In the genomic region with DNA sequence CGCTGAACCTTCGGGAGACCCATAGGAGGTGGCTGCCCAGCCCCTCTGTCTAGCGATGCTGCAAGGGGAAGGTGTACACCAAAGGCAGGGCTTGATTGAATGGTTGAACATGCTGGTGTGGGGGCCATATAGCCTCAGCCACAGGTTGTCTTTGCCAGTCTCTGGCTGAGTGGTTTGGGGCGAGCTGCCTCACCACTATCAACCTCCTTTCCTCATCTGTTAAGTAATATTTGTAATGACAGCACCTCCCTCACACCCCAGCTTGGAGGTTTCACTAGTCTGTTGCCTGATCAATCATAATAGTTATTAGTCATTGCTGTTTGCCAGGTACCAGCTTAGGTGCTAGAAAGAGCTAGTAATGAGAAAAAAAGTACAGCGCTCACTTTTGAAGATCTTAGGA, we compare ENCODE assay signal across 22 cellular contexts. TPM values are rescaled to one million over a fixed set of nuclear protein-coding genes. Genes with fewer than 3 reads are reported as not detected.
DNase-seq lines count a peak whose midpoint lies in the region; ATAC-seq and TF ChIP-seq lines count a peak whose summit lies in the region.
"Had no signal": no experiment of that assay in that cellular context is flagged by ENCODE, and none has a peak within 500 bp of the region (broad histone marks: within the 10 kb centered on the region; RNA-seq: fewer than 3 reads in every experiment).

No MANE protein-coding gene starts in this region.

- no peak overlapping the region for H3K4me3 Mint-ChIP-seq in activated CD8-positive, alpha-beta memory T cell treated with anti-CD3 and anti-CD28 coated beads, Interleukin-2, amount 10 ng/mL, durations not matched to agents 7 days and 5 days
- H3K4me3 Mint-ChIP-seq in endothelial cell (ENCODE audit: unreplicated experiment) = no peak overlapping the region
- H3K4me3 Mint-ChIP-seq in stimulated activated naive CD8-positive, alpha-beta T cell treated with anti-CD3 and anti-CD28 coated beads, Interleukin-15, Interleukin-2, amounts not matched to agents 100 ng/mL and 50 ng/mL, for 24 hours = no peak overlapping the region
- H3K4me3 Mint-ChIP-seq: GM23338 had no signal

- H3K4me1 Mint-ChIP-seq in activated CD8-positive, alpha-beta memory T cell treated with anti-CD3 and anti-CD28 coated beads, Interleukin-2, amount 10 ng/mL, durations not matched to agents 7 days and 5 days = peaks cover 58% of the 10 kb centered on the region
- peaks cover 27% of the 10 kb centered on the region for H3K4me1 Mint-ChIP-seq in endothelial cell (ENCODE audit: unreplicated experiment)
- peaks cover 86% of the 10 kb centered on the region for H3K4me1 Mint-ChIP-seq in stimulated activated naive CD8-positive, alpha-beta T cell treated with anti-CD3 and anti-CD28 coated beads, Interleukin-15, Interleukin-2, amounts not matched to agents 100 ng/mL and 50 ng/mL, for 24 hours (ENCODE audit: low read depth)
- H3K4me1 Mint-ChIP-seq: GM23338 had no signal

- no peaks in the 10 kb centered on the region for H3K36me3 ChIP-seq in heart right ventricle
- H3K36me3 ChIP-seq: spleen, suprapubic skin had no signal

- H3K27me3 ChIP-seq in heart right ventricle = no peaks in the 10 kb centered on the region
- H3K27me3 ChIP-seq: suprapubic skin had no signal

- CTCF ChIA-PET in activated CD8-positive, alpha-beta memory T cell treated with anti-CD3 and anti-CD28 coated beads, Interleukin-2, amount 10 ng/mL, durations not matched to agents 7 days and 5 days (lab: Charles Lee) = interaction anchor here (1.1 to 3.5 kb wide), 5 partner anchors 13 to 64 kb away, joined by 3 to 16 read pairs (median 8); partner anchors contain the start of gene ZNF831

- H3K9me3 Mint-ChIP-seq in activated CD8-positive, alpha-beta memory T cell treated with anti-CD3 and anti-CD28 coated beads, Interleukin-2, amount 10 ng/mL, durations not matched to agents 7 days and 5 days (ENCODE audit: low read depth) = no peaks in the 10 kb centered on the region
- no peaks in the 10 kb centered on the region for H3K9me3 Mint-ChIP-seq in endothelial cell (ENCODE audit: unreplicated experiment)
- H3K9me3 Mint-ChIP-seq in stimulated activated naive CD8-positive, alpha-beta T cell treated with anti-CD3 and anti-CD28 coated beads, Interleukin-15, Interleukin-2, amounts not matched to agents 100 ng/mL and 50 ng/mL, for 24 hours = no peaks in the 10 kb centered on the region
- H3K9me3 Mint-ChIP-seq: GM23338 had no signal

- H3K36me3 Mint-ChIP-seq in activated CD8-positive, alpha-beta memory T cell treated with anti-CD3 and anti-CD28 coated beads, Interleukin-2, amount 10 ng/mL, durations not matched to agents 7 days and 5 days = peaks cover 4% of the 10 kb centered on the region
- no peaks in the 10 kb centered on the region for H3K36me3 Mint-ChIP-seq in endothelial cell (ENCODE audit: low read depth, unreplicated experiment)
- peaks cover 17% of the 10 kb centered on the region for H3K36me3 Mint-ChIP-seq in stimulated activated naive CD8-positive, alpha-beta T cell treated with anti-CD3 and anti-CD28 coated beads, Interleukin-15, Interleukin-2, amounts not matched to agents 100 ng/mL and 50 ng/mL, for 24 hours (ENCODE audit: low read depth)

- WGBS in heart right ventricle, 2 donors = 97 to 98% methylated on average over 5 of the region's 5 CpGs

- H3K4me1 ChIP-seq in heart right ventricle = peaks cover 0 to 75% (median 33%) of the 10 kb centered on the region in 9 donors

- DNase-seq in Right ventricle myocardium inferior (ENCODE audit: missing footprints) = peak; percentile 32
- no peak for DNase-seq in heart right ventricle
- peak; percentile 65 for DNase-seq in activated CD8-positive, alpha-beta memory T cell treated with anti-CD3 and anti-CD28 coated beads, Interleukin-2, amount 10 ng/mL, durations not matched to agents 7 days and 5 days
- DNase-seq in endothelial cell (ENCODE audit: low spot score) = no peak
- no peak for DNase-seq in NCI-H1048 (lab: John Stamatoyannopoulos, UW)
- no peak for DNase-seq in DMS153 (lab: John Stamatoyannopoulos, UW)
- DNase-seq: cortex of kidney, NCI-H1417 treated with DMSO at 0.1 percent for 48 hours, NCI-H748 treated with DMSO at 0.1 percent for 48 hours, psoas muscle, spleen had no signal

- no peaks in the 10 kb centered on the region for H3K9me3 ChIP-seq in heart right ventricle
- H3K9me3 ChIP-seq: psoas muscle, spleen, suprapubic skin had no signal

- TF ChIP-seq CTCF in heart right ventricle (IDR thresholded peaks at IDR 0.05) (no peak), endothelial cell (IDR thresholded peaks at IDR 0.05; ENCODE audit: unreplicated experiment) (no peak)

- peak overlapping the region; percentile 5 for H3K27ac Mint-ChIP-seq in activated CD8-positive, alpha-beta memory T cell treated with anti-CD3 and anti-CD28 coated beads, Interleukin-2, amount 10 ng/mL, durations not matched to agents 7 days and 5 days
- peak overlapping the region; percentile 99 for H3K27ac Mint-ChIP-seq in endothelial cell (ENCODE audit: unreplicated experiment)
- peak overlapping the region; percentile 19 for H3K27ac Mint-ChIP-seq in stimulated activated naive CD8-positive, alpha-beta T cell treated with anti-CD3 and anti-CD28 coated beads, Interleukin-15, Interleukin-2, amounts not matched to agents 100 ng/mL and 50 ng/mL, for 24 hours
- H3K27ac Mint-ChIP-seq: GM23338 had no signal

- no peak overlapping the region for H3K4me3 ChIP-seq in heart right ventricle
- H3K4me3 ChIP-seq: GM23338, lung, psoas muscle, spleen, suprapubic skin had no signal

- intact Hi-C loops in Right ventricle myocardium inferior (cut with DNase I) = no loop called here
- intact Hi-C loops in heart right ventricle (cut with DNase I) = no loop called here

- no peak overlapping the region for H3K27ac ChIP-seq in heart right ventricle
- H3K27ac ChIP-seq: psoas muscle, suprapubic skin, VCaP had no signal

- H3K27me3 Mint-ChIP-seq in activated CD8-positive, alpha-beta memory T cell treated with anti-CD3 and anti-CD28 coated beads, Interleukin-2, amount 10 ng/mL, durations not matched to agents 7 days and 5 days = peaks cover 12% of the 10 kb centered on the region
- peaks cover 15% of the 10 kb centered on the region for H3K27me3 Mint-ChIP-seq in endothelial cell (ENCODE audit: unreplicated experiment)
- no peaks in the 10 kb centered on the region for H3K27me3 Mint-ChIP-seq in stimulated activated naive CD8-positive, alpha-beta T cell treated with anti-CD3 and anti-CD28 coated beads, Interleukin-15, Interleukin-2, amounts not matched to agents 100 ng/mL and 50 ng/mL, for 24 hours

- ATAC-seq in Right ventricle myocardium inferior (no peak), heart right ventricle (no peak), HG02981 (IDR thresholded peaks at IDR 0.05; ENCODE audit: unreplicated experiment) (no peak)
- ATAC-seq in activated CD8-positive, alpha-beta memory T cell treated with anti-CD3 and anti-CD28 coated beads, Interleukin-2, amount 10 ng/mL, durations not matched to agents 7 days and 5 days = peak; percentile 16
- ATAC-seq: GM23338, psoas muscle had no signal

RNA-seq across cellular contexts. Expression of gene ZNF831, which starts 11.8 kb away (rescaled TPM):
- total RNA-seq in Right ventricle myocardium inferior = 0.11 TPM
- under 1 TPM in 9 of 10 donors, not detected in 1; 0.02 to 0.72 (median 0.17) TPM for total RNA-seq in heart right ventricle
- polyA plus RNA-seq in heart right ventricle = under 1 TPM; 0.01 to 0.07 TPM
- 10 to 100 TPM in 1 of 2 experiments, 1 to 10 TPM in 1; 7.9 to 10.2 TPM for total RNA-seq in activated CD8-positive, alpha-beta memory T cell treated with anti-CD3 and anti-CD28 coated beads, Interleukin-2, amount 10 ng/mL, durations not matched to agents 7 days and 5 days
- 0.56 TPM for total RNA-seq in endothelial cell (ENCODE audit: unreplicated experiment)
- total RNA-seq: epithelial cell of proximal tubule, GM23338, HT-29, LHCN-M2, RPMI7951 had no signal
- polyA plus RNA-seq: GM23338, neural cell had no signal

Comparison
In these comparisons a context has a peak if more than half of its experiments do, and no peak if none do; other contexts are left out.
1. DNase-seq: peak in Right ventricle myocardium inferior (single experiment) and activated CD8-positive, alpha-beta memory T cell treated with anti-CD3 and anti-CD28 coated beads, Interleukin-2, amount 10 ng/mL, durations not matched to agents 7 days and 5 days (single experiment); none in heart right ventricle (0 of 2), endothelial cell (single experiment), NCI-H1048 (single experiment) and DMS153 (single experiment).
2. H3K27ac Mint-ChIP-seq: peak in every context shown above with its lines; median percentile 99 in endothelial cell; 19 in stimulated activated naive CD8-positive, alpha-beta T cell treated with anti-CD3 and anti-CD28 coated beads, Interleukin-15, Interleukin-2, amounts not matched to agents 100 ng/mL and 50 ng/mL, for 24 hours; 5 in activated CD8-positive, alpha-beta memory T cell treated with anti-CD3 and anti-CD28 coated beads, Interleukin-2, amount 10 ng/mL, durations not matched to agents 7 days and 5 days.